8 cellular contexts compared by ENCODE assay signal in the genomic region with DNA sequence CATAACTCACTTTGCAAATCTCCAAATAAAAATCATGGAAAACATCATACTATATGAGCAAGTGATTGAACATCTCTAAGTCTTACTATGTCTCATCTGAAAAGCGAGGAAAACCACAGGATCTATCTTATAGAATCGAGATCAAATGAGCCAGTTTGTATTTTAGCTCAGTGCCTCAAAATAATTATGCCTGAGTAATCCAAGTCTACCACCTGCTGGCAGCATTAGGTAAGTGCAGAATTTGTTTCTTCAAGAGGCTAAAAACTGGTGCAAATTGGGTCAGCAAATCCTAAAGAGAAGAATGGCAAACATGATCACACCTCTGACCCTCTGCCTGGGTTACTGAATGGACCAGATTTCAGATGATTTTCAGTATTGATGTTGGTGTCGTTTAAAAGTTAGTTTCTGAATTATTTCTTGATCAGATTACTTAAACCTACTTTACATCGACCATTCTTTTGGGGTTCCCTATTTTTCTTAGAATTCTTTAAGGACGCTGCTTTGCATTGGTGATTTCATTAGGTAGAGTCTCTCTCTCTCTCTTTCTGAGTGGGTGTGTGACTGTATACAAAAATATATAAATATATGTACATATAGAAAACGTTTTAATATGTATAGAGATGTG. TPM values are rescaled to one million over a fixed set of nuclear protein-coding genes. Genes with fewer than 3 reads are reported as not detected.
A peak's percentile ranks its signal among the peaks of the same experiment; 100 is the strongest.
DNase-seq lines count a peak whose midpoint lies in the region; ATAC-seq, FAIRE-seq and TF ChIP-seq lines count a peak whose summit lies in the region.

No MANE protein-coding gene starts in this region.

- peaks cover 1% of the 10 kb centered on the region for H3K9me3 ChIP-seq in keratinocyte (ENCODE audit: control insufficient read depth, low read depth, low read length)

- no peaks in the 10 kb centered on the region for H4K20me1 ChIP-seq in keratinocyte (ENCODE audit: control insufficient read depth, extremely low read depth, insufficient read depth, low read length)

- no peaks in the 10 kb centered on the region for H3K4me1 Mint-ChIP-seq in activated CD8-positive, alpha-beta memory T cell treated with anti-CD3 and anti-CD28 coated beads, Interleukin-2, amount 10 ng/mL, durations not matched to agents 7 days and 5 days
- peaks cover 5% of the 10 kb centered on the region for H3K4me1 Mint-ChIP-seq in brain

- H3K9me1 ChIP-seq in keratinocyte (ENCODE audit: control insufficient read depth, extremely low read depth, insufficient read depth, low read length) = no peaks in the 10 kb centered on the region

- ATAC-seq in activated CD8-positive, alpha-beta memory T cell treated with anti-CD3 and anti-CD28 coated beads, Interleukin-2, amount 10 ng/mL, durations not matched to agents 7 days and 5 days = no peak
- no peak for ATAC-seq in HG02884 (IDR thresholded peaks at IDR 0.05; ENCODE audit: unreplicated experiment)

- no peak overlapping the region for H3K4me3 ChIP-seq in keratinocyte (ENCODE audit: control insufficient read depth in 2 of 3, extremely low read depth in 1 of 3, insufficient read depth in 2 of 3, low read depth in 1 of 3, low read length in 3 of 3)

- no peak overlapping the region for H3K4me3 Mint-ChIP-seq in activated CD8-positive, alpha-beta memory T cell treated with anti-CD3 and anti-CD28 coated beads, Interleukin-2, amount 10 ng/mL, durations not matched to agents 7 days and 5 days
- H3K4me3 Mint-ChIP-seq in brain = peak overlapping the region in 1 of 5 experiments; percentile 51

- H3K4me1 ChIP-seq in keratinocyte (ENCODE audit: control insufficient read depth, extremely low read depth, insufficient read depth, low read length) = no peaks in the 10 kb centered on the region

- no peak overlapping the region for H3K27ac Mint-ChIP-seq in activated CD8-positive, alpha-beta memory T cell treated with anti-CD3 and anti-CD28 coated beads, Interleukin-2, amount 10 ng/mL, durations not matched to agents 7 days and 5 days
- peak overlapping the region in 2 of 5 experiments; percentile 69 to 82 for H3K27ac Mint-ChIP-seq in brain

- no peak overlapping the region for H2AFZ ChIP-seq in keratinocyte (ENCODE audit: control insufficient read depth, low read length)

- peak; percentile 97 for FAIRE-seq in keratinocyte (lab: Jason Lieb, UNC)

- dilution Hi-C loops in keratinocyte (cut with MboI; ENCODE audit: extremely low pct_ligation_motif_present, low sequenced_read_pairs) = no loop called here

- no peak overlapping the region for H3K9ac ChIP-seq in keratinocyte (ENCODE audit: control insufficient read depth, extremely low read depth, insufficient read depth, low read length)

- no peaks in the 10 kb centered on the region for H3K9me3 Mint-ChIP-seq in activated CD8-positive, alpha-beta memory T cell treated with anti-CD3 and anti-CD28 coated beads, Interleukin-2, amount 10 ng/mL, durations not matched to agents 7 days and 5 days (ENCODE audit: low read depth)
- H3K9me3 Mint-ChIP-seq in brain = peaks cover 6 to 18% (median 10%) of the 10 kb centered on the region in 5 experiments

- peak; percentile 91 to 93 for TF ChIP-seq CTCF in brain (conservative IDR thresholded peaks at IDR 0.05)
- peak; percentile 45 to 74 (median 73) for TF ChIP-seq CTCF in keratinocyte (optimal IDR thresholded peaks at IDR 0.05 in 1 of 3, IDR thresholded peaks at IDR 0.05 in 1 of 3, conservative IDR thresholded peaks at IDR 0.05 in 1 of 3; ENCODE audit: extremely low read depth in 1 of 3, insufficient read depth in 2 of 3, low read length in 3 of 3)

- peaks cover 8% of the 10 kb centered on the region for H3K27me3 ChIP-seq in keratinocyte (ENCODE audit: control insufficient read depth, extremely low read depth, insufficient read depth, low read length)

- no peak overlapping the region for H3K27ac ChIP-seq in keratinocyte (ENCODE audit: control insufficient read depth, insufficient read depth, low read length)

- peak; percentile 57 for DNase-seq in activated CD8-positive, alpha-beta memory T cell treated with anti-CD3 and anti-CD28 coated beads, Interleukin-2, amount 10 ng/mL, durations not matched to agents 7 days and 5 days
- no peak for DNase-seq in activated CD8-positive, alpha-beta memory T cell treated with anti-CD3 and anti-CD28 coated beads for 24 hours
- DNase-seq in LoVo (ENCODE audit: low spot score) (peak; percentile 72), RKO (ENCODE audit: low spot score) (peak; percentile 78), keratinocyte (ENCODE audit: low read depth, low spot score) (no peak)
- peak in 2 of 3 experiments; percentile 15 to 30 for DNase-seq in stimulated activated CD4-positive, alpha-beta T cell treated with anti-CD3 and anti-CD28 coated beads, TNF-alpha, amount 100 ng/mL, for 24 hours (ENCODE audit: low read depth in 3 of 3)

- no peaks in the 10 kb centered on the region for H3K79me2 ChIP-seq in keratinocyte (ENCODE audit: control insufficient read depth, insufficient read depth, low read length)

- CTCF ChIA-PET in activated CD8-positive, alpha-beta memory T cell treated with anti-CD3 and anti-CD28 coated beads, Interleukin-2, amount 10 ng/mL, durations not matched to agents 7 days and 5 days (lab: Charles Lee) = interaction anchor here (0.6 to 4.5 kb wide), 17 partner anchors 8 to 528 kb away, joined by 3 to 44 read pairs (median 4); no protein-coding TSS in a partner anchor

- H3K27me3 Mint-ChIP-seq in activated CD8-positive, alpha-beta memory T cell treated with anti-CD3 and anti-CD28 coated beads, Interleukin-2, amount 10 ng/mL, durations not matched to agents 7 days and 5 days = peaks cover 50% of the 10 kb centered on the region
- H3K27me3 Mint-ChIP-seq in brain = peaks cover 4% of the 10 kb centered on the region

- H3K36me3 ChIP-seq in keratinocyte (ENCODE audit: control insufficient read depth in 2 of 2, extremely low read depth in 1 of 2, insufficient read depth in 2 of 2, low read length in 2 of 2) = no peaks in the 10 kb centered on the region

- no peak overlapping the region for H3K4me2 ChIP-seq in keratinocyte (ENCODE audit: control insufficient read depth, extremely low read depth, insufficient read depth, low read depth, low read length)

- H3K36me3 Mint-ChIP-seq in activated CD8-positive, alpha-beta memory T cell treated with anti-CD3 and anti-CD28 coated beads, Interleukin-2, amount 10 ng/mL, durations not matched to agents 7 days and 5 days = no peaks in the 10 kb centered on the region
- no peaks in the 10 kb centered on the region for H3K36me3 Mint-ChIP-seq in brain

RNA-seq across cellular contexts. Expression of gene FHOD3, which starts 12.7 kb away (rescaled TPM):
- total RNA-seq in activated CD8-positive, alpha-beta memory T cell treated with anti-CD3 and anti-CD28 coated beads, Interleukin-2, amount 10 ng/mL, durations not matched to agents 7 days and 5 days = not detected
- 15.2 TPM for polyA plus RNA-seq in brain (ENCODE audit: insufficient read depth, low read depth, low replicate concordance)
- 6.9 to 13.1 TPM (median 7.7 TPM) in 3 replicates for polyA plus RNA-seq in keratinocyte
- 2.0 TPM for polyA plus RNA-seq in keratinocyte (2011; ENCODE audit: low read depth)
- 7.4 and 7.7 TPM in 2 replicates for polyA plus RNA-seq in keratinocyte (2011; cell fraction: cytosol; rRNA removed)
- polyA plus RNA-seq in keratinocyte (2011; cell fraction: nucleus; rRNA removed) = 19.6 and 21.9 TPM in 2 replicates
- polyA plus RNA-seq in keratinocyte (2012; ENCODE audit: low replicate concordance) = 1.7 and 10.2 TPM in 2 replicates
- 6.4 to 13.6 TPM (median 8.6 TPM) in 3 replicates for polyA minus RNA-seq in keratinocyte
- 4.6 TPM for polyA minus RNA-seq in keratinocyte (2011; cell fraction: cytosol; rRNA and poly(A)+ RNA removed)
- polyA minus RNA-seq in keratinocyte (2011; cell fraction: nucleus; rRNA and poly(A)+ RNA removed) = 12.5 and 22.2 TPM in 2 replicates

Comparison
In these comparisons a context has a peak if more than half of its experiments do, and no peak if none do; other contexts are left out.
1. DNase-seq: peak in activated CD8-positive, alpha-beta memory T cell treated with anti-CD3 and anti-CD28 coated beads, Interleukin-2, amount 10 ng/mL, durations not matched to agents 7 days and 5 days (single experiment), LoVo (single experiment), RKO (single experiment) and stimulated activated CD4-positive, alpha-beta T cell treated with anti-CD3 and anti-CD28 coated beads, TNF-alpha, amount 100 ng/mL, for 24 hours (2 of 3); none in activated CD8-positive, alpha-beta memory T cell treated with anti-CD3 and anti-CD28 coated beads for 24 hours (single experiment) and keratinocyte (single experiment).